9 cellular contexts compared by ENCODE assay signal in genomic region chr9:20355022-20355421, GRCh38.
DNase-seq lines count a peak whose midpoint lies in the region; ATAC-seq and TF ChIP-seq lines count a peak whose summit lies in the region.
"Had no signal": no experiment of that assay in that cellular context is flagged by ENCODE, and none has a peak within 500 bp of the region (broad histone marks: within the 10 kb centered on the region; RNA-seq: fewer than 3 reads in every experiment).

No MANE protein-coding gene starts in this region.

- 56 to 63% methylated on average over 2 of the region's 2 CpGs for WGBS in heart right ventricle, 2 donors

- DNase-seq in AG04449 (ENCODE audit: low read depth, low spot score) (peak; percentile 78), HPDE6-E6E7 (ENCODE audit: extremely low spot score) (peak; percentile 9), fibroblast of lung (ENCODE audit: low read depth in 2 of 2) (peak; percentile 79 to 88), heart right ventricle (no peak), SKM-1 treated with dmso at 0.1 percent for 144 hours (lab: John Stamatoyannopoulos, UW; ENCODE audit: unreplicated experiment) (no peak)
- DNase-seq: activated CD4-positive, alpha-beta T cell treated with anti-CD3 and anti-CD28 coated beads, Interleukin-2, amount 50 U/mL, for 48 hours had no signal

- H3K27ac ChIP-seq in fibroblast of lung (ENCODE audit: insufficient read depth, low read length) (peak overlapping the region; percentile 9), heart right ventricle (no peak overlapping the region)

- H3K4me3 ChIP-seq in AG04449 (ENCODE audit: low read depth, low read length) (no peak overlapping the region), fibroblast of lung (replicated peaks in 1 of 4; ENCODE audit: control extremely low read depth in 1 of 4, insufficient read depth in 1 of 4, low read depth in 3 of 4, low read length in 4 of 4) (peak overlapping the region in 1 of 4 experiments; percentile 1), heart right ventricle (no peak overlapping the region)

- H3K27me3 ChIP-seq in fibroblast of lung (ENCODE audit: control insufficient read depth, insufficient read depth, low read length) (no peaks in the 10 kb centered on the region), heart right ventricle (no peaks in the 10 kb centered on the region)

- H3K4me1 ChIP-seq in fibroblast of lung (ENCODE audit: control insufficient read depth, extremely low read depth, insufficient read depth, low read length) (peaks cover 13% of the 10 kb centered on the region), heart right ventricle (peaks cover 0 to 41% (median 18%) of the 10 kb centered on the region in 9 donors)

- POLR2A ChIA-PET in AG04449 (lab: Yijun Ruan, JAX), result interaction anchor here (1.9 kb wide), 1 partner anchor 267 kb away, joined by 9 read pairs; the partner anchor contains the start of gene MLLT3

- no peaks in the 10 kb centered on the region for H4K20me1 ChIP-seq in fibroblast of lung (ENCODE audit: control insufficient read depth, extremely low read depth, insufficient read depth, low read length)

- TF ChIP-seq CTCF in AG04449 (IDR thresholded peaks at IDR 0.05; ENCODE audit: insufficient read depth, low read length, missing control alignments) (no peak), fibroblast of lung (conservative IDR thresholded peaks at IDR 0.05 in 1 of 2, IDR thresholded peaks at IDR 0.05 in 1 of 2; ENCODE audit: low read depth in 1 of 2, low read length in 2 of 2) (no peak), heart right ventricle (IDR thresholded peaks at IDR 0.05) (no peak)

- TF ChIP-seq POLR2A in GM18505 (IDR thresholded peaks at IDR 0.05; ENCODE audit: borderline replicate concordance, extremely low read depth, insufficient read depth, insufficient read length), result no peak

- H2AFZ ChIP-seq in fibroblast of lung (ENCODE audit: low read length), result no peak overlapping the region

- H3K9me3 ChIP-seq in fibroblast of lung (ENCODE audit: control insufficient read depth, insufficient read depth, low read depth, low read length), result no peaks in the 10 kb centered on the region
- no peaks in the 10 kb centered on the region for H3K9me3 ChIP-seq in heart right ventricle

- CTCF ChIA-PET in AG04449 (lab: Yijun Ruan, JAX), result interaction anchor here (0.7 to 4.5 kb wide), 12 partner anchors 10 to 757 kb away, joined by 3 to 55 read pairs (median 4); partner anchors contain the start of gene MLLT3

- intact Hi-C loops in heart right ventricle (cut with DNase I), result loop anchor here (5.0 to 10.0 kb wide), 10 partner anchors 260 to 760 kb away; partner anchors contain the start of genes MLLT3 (in 4 of the 10) and FOCAD (in 1 of the 10)

- H3K4me2 ChIP-seq in fibroblast of lung (ENCODE audit: extremely low read depth, insufficient read depth, low read length), result peak overlapping the region; percentile 21

- H3K79me2 ChIP-seq in fibroblast of lung (ENCODE audit: control insufficient read depth, insufficient read depth, low read length), result no peaks in the 10 kb centered on the region

- peak; percentile 42 for ATAC-seq in GM18519 (IDR thresholded peaks at IDR 0.05; ENCODE audit: low FRiP score, unreplicated experiment)
- ATAC-seq in heart right ventricle, result no peak
- ATAC-seq in GM18505 (IDR thresholded peaks at IDR 0.05; ENCODE audit: unreplicated experiment), result no peak
- ATAC-seq in HG02840 (IDR thresholded peaks at IDR 0.05; ENCODE audit: low FRiP score, unreplicated experiment), result no peak

- H3K9ac ChIP-seq in fibroblast of lung (ENCODE audit: insufficient read depth, low read length), result no peak overlapping the region

- H3K36me3 ChIP-seq in fibroblast of lung (ENCODE audit: control insufficient read depth, insufficient read depth, low read length), result no peaks in the 10 kb centered on the region
- peaks cover 0 to 12% (median 0%) of the 10 kb centered on the region in 9 donors for H3K36me3 ChIP-seq in heart right ventricle

Comparison
In these comparisons a context has a peak if more than half of its experiments do, and no peak if none do; other contexts are left out.
1. DNase-seq: peak in AG04449 (single experiment), HPDE6-E6E7 (single experiment) and fibroblast of lung (2 of 2); none in heart right ventricle (0 of 2) and SKM-1 treated with dmso at 0.1 percent for 144 hours (single experiment).